ENCODE assay signal across 1 cellular context in the genomic region with DNA sequence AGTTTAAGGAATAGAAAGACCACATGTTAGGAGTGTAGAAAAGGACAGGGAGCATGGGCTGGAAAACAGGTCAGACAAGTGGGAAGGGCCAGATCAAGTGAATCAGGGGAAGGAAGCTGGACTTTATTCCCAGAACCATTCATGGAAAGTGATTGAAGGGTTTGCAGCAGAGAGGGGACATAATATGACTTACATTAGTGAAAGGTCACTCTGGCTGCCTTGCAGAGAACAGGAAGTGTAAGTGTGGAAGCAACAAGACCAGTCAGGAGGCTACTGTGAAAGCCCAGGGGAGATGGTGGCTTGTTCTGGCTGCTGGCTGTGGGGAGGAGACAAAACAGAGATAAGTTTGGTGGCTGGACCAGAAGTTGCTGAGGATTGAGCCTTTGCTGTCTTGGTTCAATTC.
TF ChIP-seq lines count a peak whose summit lies in the region.

No MANE protein-coding gene starts in this region.

TF ChIP-seq in GM12878, 131 proteins besides CTCF, POLR2A, EP300 and RAD21 (continued from another document and continues in another):
- TF ChIP-seq, protein P1, sequence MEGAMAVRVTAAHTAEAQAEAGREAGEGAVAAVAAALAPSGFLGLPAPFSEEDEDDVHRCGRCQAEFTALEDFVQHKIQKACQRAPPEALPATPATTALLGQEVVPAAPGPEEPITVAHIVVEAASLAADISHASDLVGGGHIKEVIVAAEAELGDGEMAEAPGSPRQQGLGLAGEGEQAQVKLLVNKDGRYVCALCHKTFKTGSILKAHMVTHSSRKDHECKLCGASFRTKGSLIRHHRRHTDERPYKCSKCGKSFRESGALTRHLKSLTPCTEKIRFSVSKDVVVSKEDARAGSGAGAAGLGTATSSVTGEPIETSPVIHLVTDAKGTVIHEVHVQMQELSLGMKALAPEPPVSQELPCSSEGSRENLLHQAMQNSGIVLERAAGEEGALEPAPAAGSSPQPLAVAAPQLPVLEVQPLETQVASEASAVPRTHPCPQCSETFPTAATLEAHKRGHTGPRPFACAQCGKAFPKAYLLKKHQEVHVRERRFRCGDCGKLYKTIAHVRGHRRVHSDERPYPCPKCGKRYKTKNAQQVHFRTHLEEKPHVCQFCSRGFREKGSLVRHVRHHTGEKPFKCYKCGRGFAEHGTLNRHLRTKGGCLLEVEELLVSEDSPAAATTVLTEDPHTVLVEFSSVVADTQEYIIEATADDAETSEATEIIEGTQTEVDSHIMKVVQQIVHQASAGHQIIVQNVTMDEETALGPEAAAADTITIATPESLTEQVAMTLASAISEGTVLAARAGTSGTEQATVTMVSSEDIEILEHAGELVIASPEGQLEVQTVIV (IDR thresholded peaks at IDR 0.05; ENCODE audit: borderline replicate concordance, partially characterized antibody) = no peak
- TF ChIP-seq MTA2 (IDR thresholded peaks at IDR 0.05; ENCODE audit: low read depth) = peak; percentile 63
- peak; percentile 87 for TF ChIP-seq NR2F1 (conservative IDR thresholded peaks at IDR 0.05)
- no peak for TF ChIP-seq SRF (IDR thresholded peaks at IDR 0.05; ENCODE audit: low read depth in 2 of 2, low read length in 2 of 2)
- TF ChIP-seq, protein P2, sequence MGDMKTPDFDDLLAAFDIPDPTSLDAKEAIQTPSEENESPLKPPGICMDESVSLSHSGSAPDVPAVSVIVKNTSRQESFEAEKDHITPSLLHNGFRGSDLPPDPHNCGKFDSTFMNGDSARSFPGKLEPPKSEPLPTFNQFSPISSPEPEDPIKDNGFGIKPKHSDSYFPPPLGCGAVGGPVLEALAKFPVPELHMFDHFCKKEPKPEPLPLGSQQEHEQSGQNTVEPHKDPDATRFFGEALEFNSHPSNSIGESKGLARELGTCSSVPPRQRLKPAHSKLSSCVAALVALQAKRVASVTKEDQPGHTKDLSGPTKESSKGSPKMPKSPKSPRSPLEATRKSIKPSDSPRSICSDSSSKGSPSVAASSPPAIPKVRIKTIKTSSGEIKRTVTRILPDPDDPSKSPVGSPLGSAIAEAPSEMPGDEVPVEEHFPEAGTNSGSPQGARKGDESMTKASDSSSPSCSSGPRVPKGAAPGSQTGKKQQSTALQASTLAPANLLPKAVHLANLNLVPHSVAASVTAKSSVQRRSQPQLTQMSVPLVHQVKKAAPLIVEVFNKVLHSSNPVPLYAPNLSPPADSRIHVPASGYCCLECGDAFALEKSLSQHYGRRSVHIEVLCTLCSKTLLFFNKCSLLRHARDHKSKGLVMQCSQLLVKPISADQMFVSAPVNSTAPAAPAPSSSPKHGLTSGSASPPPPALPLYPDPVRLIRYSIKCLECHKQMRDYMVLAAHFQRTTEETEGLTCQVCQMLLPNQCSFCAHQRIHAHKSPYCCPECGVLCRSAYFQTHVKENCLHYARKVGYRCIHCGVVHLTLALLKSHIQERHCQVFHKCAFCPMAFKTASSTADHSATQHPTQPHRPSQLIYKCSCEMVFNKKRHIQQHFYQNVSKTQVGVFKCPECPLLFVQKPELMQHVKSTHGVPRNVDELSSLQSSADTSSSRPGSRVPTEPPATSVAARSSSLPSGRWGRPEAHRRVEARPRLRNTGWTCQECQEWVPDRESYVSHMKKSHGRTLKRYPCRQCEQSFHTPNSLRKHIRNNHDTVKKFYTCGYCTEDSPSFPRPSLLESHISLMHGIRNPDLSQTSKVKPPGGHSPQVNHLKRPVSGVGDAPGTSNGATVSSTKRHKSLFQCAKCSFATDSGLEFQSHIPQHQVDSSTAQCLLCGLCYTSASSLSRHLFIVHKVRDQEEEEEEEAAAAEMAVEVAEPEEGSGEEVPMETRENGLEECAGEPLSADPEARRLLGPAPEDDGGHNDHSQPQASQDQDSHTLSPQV (IDR thresholded peaks at IDR 0.05) = no peak
- TF ChIP-seq RBBP5 (conservative IDR thresholded peaks at IDR 0.05) = no peak
- TF ChIP-seq KAT2A (conservative IDR thresholded peaks at IDR 0.05; ENCODE audit: control insufficient read depth, low read depth, low read length) = no peak
- TF ChIP-seq IRF4 (IDR thresholded peaks at IDR 0.05; ENCODE audit: low read depth, low read length) = 0 out of 2 replicates have a peak, but pooled peaks have one; percentile 49
- peak; percentile 76 to 81 for TF ChIP-seq IKZF2 (IDR thresholded peaks at IDR 0.05)
- TF ChIP-seq GATAD2B (conservative IDR thresholded peaks at IDR 0.05; ENCODE audit: low read depth) = 0 out of 2 replicates have a peak, but pooled peaks have one; percentile 19
- TF ChIP-seq, protein P3, sequence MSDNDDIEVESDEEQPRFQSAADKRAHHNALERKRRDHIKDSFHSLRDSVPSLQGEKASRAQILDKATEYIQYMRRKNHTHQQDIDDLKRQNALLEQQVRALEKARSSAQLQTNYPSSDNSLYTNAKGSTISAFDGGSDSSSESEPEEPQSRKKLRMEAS (IDR thresholded peaks at IDR 0.05; ENCODE audit: low read depth, low read length) = 0 out of 2 replicates have a peak, but pooled peaks have one; percentile 11
- peak; percentile 59; the same call in 1 of the 2 replicates for TF ChIP-seq DPF2 (IDR thresholded peaks at IDR 0.05)
- no peak for TF ChIP-seq SREBF2 (IDR thresholded peaks at IDR 0.05; ENCODE audit: low read length)
- no peak for TF ChIP-seq BMI1 (IDR thresholded peaks at IDR 0.05; ENCODE audit: borderline replicate concordance)
- TF ChIP-seq HDAC2 (IDR thresholded peaks at IDR 0.05) = no peak
- TF ChIP-seq, protein P4, sequence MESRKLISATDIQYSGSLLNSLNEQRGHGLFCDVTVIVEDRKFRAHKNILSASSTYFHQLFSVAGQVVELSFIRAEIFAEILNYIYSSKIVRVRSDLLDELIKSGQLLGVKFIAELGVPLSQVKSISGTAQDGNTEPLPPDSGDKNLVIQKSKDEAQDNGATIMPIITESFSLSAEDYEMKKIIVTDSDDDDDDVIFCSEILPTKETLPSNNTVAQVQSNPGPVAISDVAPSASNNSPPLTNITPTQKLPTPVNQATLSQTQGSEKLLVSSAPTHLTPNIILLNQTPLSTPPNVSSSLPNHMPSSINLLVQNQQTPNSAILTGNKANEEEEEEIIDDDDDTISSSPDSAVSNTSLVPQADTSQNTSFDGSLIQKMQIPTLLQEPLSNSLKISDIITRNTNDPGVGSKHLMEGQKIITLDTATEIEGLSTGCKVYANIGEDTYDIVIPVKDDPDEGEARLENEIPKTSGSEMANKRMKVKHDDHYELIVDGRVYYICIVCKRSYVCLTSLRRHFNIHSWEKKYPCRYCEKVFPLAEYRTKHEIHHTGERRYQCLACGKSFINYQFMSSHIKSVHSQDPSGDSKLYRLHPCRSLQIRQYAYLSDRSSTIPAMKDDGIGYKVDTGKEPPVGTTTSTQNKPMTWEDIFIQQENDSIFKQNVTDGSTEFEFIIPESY (IDR thresholded peaks at IDR 0.05) = no peak
- TF ChIP-seq CHD2 (IDR thresholded peaks at IDR 0.05; ENCODE audit: borderline replicate concordance, low read depth, low read length) = peak; percentile 55; the same call in 1 of the 2 replicates
- TF ChIP-seq JUND (IDR thresholded peaks at IDR 0.05; ENCODE audit: low read depth, low read length) = no peak
- TF ChIP-seq SPI1 (IDR thresholded peaks at IDR 0.05; ENCODE audit: borderline replicate concordance, insufficient read depth, low read depth, low read length) = peak; percentile 86; the same call in 1 of the 2 replicates
- TF ChIP-seq MEF2B (IDR thresholded peaks at IDR 0.05; ENCODE audit: partially characterized antibody, poor library complexity, severe bottlenecking) = peak; percentile 94
- TF ChIP-seq RCOR1 (conservative IDR thresholded peaks at IDR 0.05; ENCODE audit: low read depth, low read length) = no peak
- no peak for TF ChIP-seq MYC (IDR thresholded peaks at IDR 0.05; ENCODE audit: insufficient read depth, insufficient read length, insufficient replicate concordance, low read length, severe bottlenecking)
- TF ChIP-seq, protein P5, sequence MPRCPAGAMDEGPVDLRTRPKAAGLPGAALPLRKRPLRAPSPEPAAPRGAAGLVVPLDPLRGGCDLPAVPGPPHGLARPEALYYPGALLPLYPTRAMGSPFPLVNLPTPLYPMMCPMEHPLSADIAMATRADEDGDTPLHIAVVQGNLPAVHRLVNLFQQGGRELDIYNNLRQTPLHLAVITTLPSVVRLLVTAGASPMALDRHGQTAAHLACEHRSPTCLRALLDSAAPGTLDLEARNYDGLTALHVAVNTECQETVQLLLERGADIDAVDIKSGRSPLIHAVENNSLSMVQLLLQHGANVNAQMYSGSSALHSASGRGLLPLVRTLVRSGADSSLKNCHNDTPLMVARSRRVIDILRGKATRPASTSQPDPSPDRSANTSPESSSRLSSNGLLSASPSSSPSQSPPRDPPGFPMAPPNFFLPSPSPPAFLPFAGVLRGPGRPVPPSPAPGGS (IDR thresholded peaks at IDR 0.05; ENCODE audit: borderline replicate concordance, insufficient read depth, low read depth, low read length, poor library complexity, severe bottlenecking) = no peak
- no peak for TF ChIP-seq SMAD5 (IDR thresholded peaks at IDR 0.05; ENCODE audit: low read depth)
- no peak for TF ChIP-seq NR2C2 (IDR thresholded peaks at IDR 0.05; ENCODE audit: borderline replicate concordance, control insufficient read depth, insufficient read length, low read depth)
- peak; percentile 16 to 50; a peak in 1 of 4 replicates for TF ChIP-seq BHLHE40 (IDR thresholded peaks at IDR 0.05; ENCODE audit: borderline replicate concordance in 1 of 2, low read depth in 2 of 2, low read length in 1 of 2)
- TF ChIP-seq, protein P6, sequence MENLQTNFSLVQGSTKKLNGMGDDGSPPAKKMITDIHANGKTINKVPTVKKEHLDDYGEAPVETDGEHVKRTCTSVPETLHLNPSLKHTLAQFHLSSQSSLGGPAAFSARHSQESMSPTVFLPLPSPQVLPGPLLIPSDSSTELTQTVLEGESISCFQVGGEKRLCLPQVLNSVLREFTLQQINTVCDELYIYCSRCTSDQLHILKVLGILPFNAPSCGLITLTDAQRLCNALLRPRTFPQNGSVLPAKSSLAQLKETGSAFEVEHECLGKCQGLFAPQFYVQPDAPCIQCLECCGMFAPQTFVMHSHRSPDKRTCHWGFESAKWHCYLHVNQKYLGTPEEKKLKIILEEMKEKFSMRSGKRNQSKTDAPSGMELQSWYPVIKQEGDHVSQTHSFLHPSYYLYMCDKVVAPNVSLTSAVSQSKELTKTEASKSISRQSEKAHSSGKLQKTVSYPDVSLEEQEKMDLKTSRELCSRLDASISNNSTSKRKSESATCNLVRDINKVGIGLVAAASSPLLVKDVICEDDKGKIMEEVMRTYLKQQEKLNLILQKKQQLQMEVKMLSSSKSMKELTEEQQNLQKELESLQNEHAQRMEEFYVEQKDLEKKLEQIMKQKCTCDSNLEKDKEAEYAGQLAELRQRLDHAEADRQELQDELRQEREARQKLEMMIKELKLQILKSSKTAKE (IDR thresholded peaks at IDR 0.05; ENCODE audit: low read depth, poor library complexity, severe bottlenecking) = peak; percentile 70
- peak; percentile 16 for TF ChIP-seq SP1 (IDR thresholded peaks at IDR 0.05; ENCODE audit: low read depth, low read length)
- TF ChIP-seq BCL11A (IDR thresholded peaks at IDR 0.05; ENCODE audit: low read depth, low read length) = peak; percentile 44; the same call in 1 of the 2 replicates
- TF ChIP-seq TBL1XR1 (IDR thresholded peaks at IDR 0.05; ENCODE audit: low read depth, low read length) = no peak
- 0 out of 2 replicates have a peak, but pooled peaks have one; percentile 20 for TF ChIP-seq HDGF (IDR thresholded peaks at IDR 0.05)
- no peak for TF ChIP-seq CEBPB (IDR thresholded peaks at IDR 0.05; ENCODE audit: borderline replicate concordance in 1 of 2, low read depth in 2 of 2, low read length in 2 of 2)
- no peak for TF ChIP-seq WRNIP1 (IDR thresholded peaks at IDR 0.05; ENCODE audit: borderline replicate concordance, low read depth, low read length)
- 0 out of 2 replicates have a peak, but pooled peaks have one; percentile 56 for TF ChIP-seq SMARCA5 (IDR thresholded peaks at IDR 0.05)
- TF ChIP-seq EED (IDR thresholded peaks at IDR 0.05; ENCODE audit: low read depth) = peak; percentile 63
- TF ChIP-seq, protein P7, sequence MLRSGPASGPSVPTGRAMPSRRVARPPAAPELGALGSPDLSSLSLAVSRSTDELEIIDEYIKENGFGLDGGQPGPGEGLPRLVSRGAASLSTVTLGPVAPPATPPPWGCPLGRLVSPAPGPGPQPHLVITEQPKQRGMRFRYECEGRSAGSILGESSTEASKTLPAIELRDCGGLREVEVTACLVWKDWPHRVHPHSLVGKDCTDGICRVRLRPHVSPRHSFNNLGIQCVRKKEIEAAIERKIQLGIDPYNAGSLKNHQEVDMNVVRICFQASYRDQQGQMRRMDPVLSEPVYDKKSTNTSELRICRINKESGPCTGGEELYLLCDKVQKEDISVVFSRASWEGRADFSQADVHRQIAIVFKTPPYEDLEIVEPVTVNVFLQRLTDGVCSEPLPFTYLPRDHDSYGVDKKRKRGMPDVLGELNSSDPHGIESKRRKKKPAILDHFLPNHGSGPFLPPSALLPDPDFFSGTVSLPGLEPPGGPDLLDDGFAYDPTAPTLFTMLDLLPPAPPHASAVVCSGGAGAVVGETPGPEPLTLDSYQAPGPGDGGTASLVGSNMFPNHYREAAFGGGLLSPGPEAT (IDR thresholded peaks at IDR 0.05; ENCODE audit: low read depth) = peak; percentile 41; the same call in 1 of the 2 replicates
- no peak for TF ChIP-seq TCF7 (IDR thresholded peaks at IDR 0.05; ENCODE audit: borderline replicate concordance)
- TF ChIP-seq ATF7 (IDR thresholded peaks at IDR 0.05; ENCODE audit: low read depth) = peak; percentile 24; the same call in 1 of the 2 replicates
- TF ChIP-seq, protein P8, sequence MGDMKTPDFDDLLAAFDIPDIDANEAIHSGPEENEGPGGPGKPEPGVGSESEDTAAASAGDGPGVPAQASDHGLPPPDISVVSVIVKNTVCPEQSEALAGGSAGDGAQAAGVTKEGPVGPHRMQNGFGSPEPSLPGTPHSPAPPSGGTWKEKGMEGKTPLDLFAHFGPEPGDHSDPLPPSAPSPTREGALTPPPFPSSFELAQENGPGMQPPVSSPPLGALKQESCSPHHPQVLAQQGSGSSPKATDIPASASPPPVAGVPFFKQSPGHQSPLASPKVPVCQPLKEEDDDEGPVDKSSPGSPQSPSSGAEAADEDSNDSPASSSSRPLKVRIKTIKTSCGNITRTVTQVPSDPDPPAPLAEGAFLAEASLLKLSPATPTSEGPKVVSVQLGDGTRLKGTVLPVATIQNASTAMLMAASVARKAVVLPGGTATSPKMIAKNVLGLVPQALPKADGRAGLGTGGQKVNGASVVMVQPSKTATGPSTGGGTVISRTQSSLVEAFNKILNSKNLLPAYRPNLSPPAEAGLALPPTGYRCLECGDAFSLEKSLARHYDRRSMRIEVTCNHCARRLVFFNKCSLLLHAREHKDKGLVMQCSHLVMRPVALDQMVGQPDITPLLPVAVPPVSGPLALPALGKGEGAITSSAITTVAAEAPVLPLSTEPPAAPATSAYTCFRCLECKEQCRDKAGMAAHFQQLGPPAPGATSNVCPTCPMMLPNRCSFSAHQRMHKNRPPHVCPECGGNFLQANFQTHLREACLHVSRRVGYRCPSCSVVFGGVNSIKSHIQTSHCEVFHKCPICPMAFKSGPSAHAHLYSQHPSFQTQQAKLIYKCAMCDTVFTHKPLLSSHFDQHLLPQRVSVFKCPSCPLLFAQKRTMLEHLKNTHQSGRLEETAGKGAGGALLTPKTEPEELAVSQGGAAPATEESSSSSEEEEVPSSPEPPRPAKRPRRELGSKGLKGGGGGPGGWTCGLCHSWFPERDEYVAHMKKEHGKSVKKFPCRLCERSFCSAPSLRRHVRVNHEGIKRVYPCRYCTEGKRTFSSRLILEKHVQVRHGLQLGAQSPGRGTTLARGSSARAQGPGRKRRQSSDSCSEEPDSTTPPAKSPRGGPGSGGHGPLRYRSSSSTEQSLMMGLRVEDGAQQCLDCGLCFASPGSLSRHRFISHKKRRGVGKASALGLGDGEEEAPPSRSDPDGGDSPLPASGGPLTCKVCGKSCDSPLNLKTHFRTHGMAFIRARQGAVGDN (IDR thresholded peaks at IDR 0.05) = peak; percentile 83; the same call in 1 of the 2 replicates
- TF ChIP-seq IKZF1 (conservative IDR thresholded peaks at IDR 0.05) = peak; percentile 81
- TF ChIP-seq HCFC1 (IDR thresholded peaks at IDR 0.05; ENCODE audit: low read length) = no peak
